Comparison of ENCODE assay signal across 9 cellular contexts in the genomic region with DNA sequence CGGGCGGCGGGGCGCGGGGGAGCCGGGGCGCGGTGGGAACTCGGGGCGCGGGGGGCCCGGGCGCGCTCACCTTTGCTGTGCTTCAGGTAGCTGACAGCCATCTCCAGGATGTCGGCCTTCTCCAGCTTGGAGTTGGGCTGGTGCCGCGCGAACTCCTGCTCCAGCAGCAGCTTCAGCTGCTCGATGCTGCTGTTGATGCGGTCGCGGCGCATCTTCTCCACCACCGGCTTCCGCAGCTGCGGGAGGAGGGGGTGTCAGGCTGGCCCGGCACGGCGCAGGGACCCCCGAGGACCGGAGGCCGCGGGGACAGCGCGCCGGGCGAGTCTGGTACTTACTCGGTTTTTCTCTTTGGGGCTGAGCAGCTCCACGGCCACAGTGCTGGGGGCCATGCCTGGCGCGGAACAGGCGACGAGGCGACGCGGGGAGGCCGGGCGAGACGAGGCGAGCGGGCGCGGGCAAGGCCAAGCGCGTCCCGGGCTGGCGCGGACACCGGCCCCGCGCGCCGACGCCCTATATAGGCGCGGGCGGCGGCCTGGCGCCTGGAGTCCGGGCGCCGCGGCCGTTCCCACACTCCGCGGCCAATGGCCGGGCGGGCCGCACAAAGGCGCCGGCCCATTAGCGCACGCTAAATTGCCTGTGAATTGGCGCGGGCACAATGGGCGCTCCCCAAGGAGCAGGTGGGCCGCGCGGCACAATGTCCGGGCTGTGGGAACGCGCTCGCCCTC. TPM values are rescaled to one million over a fixed set of nuclear protein-coding genes. Genes with fewer than 3 reads are reported as not detected.
A peak's percentile ranks its signal among the peaks of the same experiment; 100 is the strongest.
DNase-seq lines count a peak whose midpoint lies in the region; ATAC-seq and TF ChIP-seq lines count a peak whose summit lies in the region.
"Had no signal": no experiment of that assay in that cellular context is flagged by ENCODE, and none has a peak within 500 bp of the region (broad histone marks: within the 10 kb centered on the region; RNA-seq: fewer than 3 reads in every experiment).

A gene with protein sequence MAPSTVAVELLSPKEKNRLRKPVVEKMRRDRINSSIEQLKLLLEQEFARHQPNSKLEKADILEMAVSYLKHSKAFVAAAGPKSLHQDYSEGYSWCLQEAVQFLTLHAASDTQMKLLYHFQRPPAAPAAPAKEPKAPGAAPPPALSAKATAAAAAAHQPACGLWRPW (minus strand): TSS at position 488 of the 725 bp plus-strand sequence. CDS start 99 bp downstream, at position 389.

- H3K4me3 ChIP-seq in skeletal muscle tissue (ENCODE audit: low read length in 3 of 3) = peak within 1 kb of the TSS; percentile 38 to 52 (median 51)
- H3K4me3 ChIP-seq: A549 had no signal

- no peak for TF ChIP-seq CTCF in activated B cell treated with CpG ODN at 0.5 μM for 24 hours (IDR thresholded peaks at IDR 0.05)

- peaks cover 25% of the 10 kb centered on the region for H3K4me1 Mint-ChIP-seq in activated B cell treated with CpG ODN at 0.5 μM for 24 hours

- CTCF ChIA-PET in activated B cell treated with CpG ODN at 0.5 μM for 24 hours (lab: Charles Lee) = interaction anchor here (1.4 to 1.7 kb wide), 2 partner anchors 18 to 56 kb away, joined by 8 to 9 read pairs; a partner anchor contains a TSS

- peaks cover 0 to 2% (median 0%) of the 10 kb centered on the region in 3 donors for H3K36me3 ChIP-seq in skeletal muscle tissue (ENCODE audit: control insufficient read depth in 3 of 3, insufficient read depth in 3 of 3, low read length in 3 of 3)

- intact Hi-C loops in activated B cell treated with CpG ODN at 0.5 μM for 24 hours (cut with micrococcal nuclease) = no loop called here
- intact Hi-C loops in head of caudate nucleus (cut with DNase I) = no loop called here

- H3K27me3 ChIP-seq in skeletal muscle tissue (ENCODE audit: control insufficient read depth in 3 of 3, insufficient read depth in 3 of 3, low read length in 3 of 3) = peaks cover 3 to 12% (median 8%) of the 10 kb centered on the region in 3 donors

- DNase-seq in NCI-H1092 treated with DMSO at 0.1 percent for 48 hours (lab: John Stamatoyannopoulos, UW) (peak; percentile 14), NCI-H1092 (lab: John Stamatoyannopoulos, UW) (no peak), activated B cell treated with CpG ODN at 0.5 μM for 24 hours (no peak), head of caudate nucleus (peak in 29 of 42 donors; percentile 32 to 83 (median 62))
- no peak for DNase-seq in activated CD4-positive, CD25-positive, alpha-beta regulatory T cell treated with anti-CD3 and anti-CD28 coated beads, Interleukin-2, amount 50 U/mL, for 72 hours

- no peaks in the 10 kb centered on the region for H3K9me3 Mint-ChIP-seq in activated B cell treated with CpG ODN at 0.5 μM for 24 hours

- no peaks in the 10 kb centered on the region for H3K9me3 ChIP-seq in skeletal muscle tissue (ENCODE audit: control insufficient read depth in 3 of 3, low read length in 3 of 3)
- H3K9me3 ChIP-seq: A549 had no signal

- peaks cover 62 to 73% (median 65%) of the 10 kb centered on the region in 3 donors for H3K4me1 ChIP-seq in skeletal muscle tissue (ENCODE audit: control insufficient read depth in 3 of 3, insufficient read depth in 3 of 3, low read length in 3 of 3)

- H3K27me3 Mint-ChIP-seq in activated B cell treated with CpG ODN at 0.5 μM for 24 hours = peaks cover 18% of the 10 kb centered on the region

- no peak for ATAC-seq in activated B cell treated with CpG ODN at 0.5 μM for 24 hours (ENCODE audit: low read depth)
- ATAC-seq in GM21360 (IDR thresholded peaks at IDR 0.05; ENCODE audit: unreplicated experiment) = no peak
- no peak for ATAC-seq in GM21529 (IDR thresholded peaks at IDR 0.05; ENCODE audit: unreplicated experiment)
- ATAC-seq: A549 had no signal

- POLR2A ChIA-PET in activated B cell treated with CpG ODN at 0.5 μM for 24 hours (lab: Charles Lee) = interaction anchor here (0.7 to 6.7 kb wide), 6 partner anchors 16 to 335 kb away, joined by 3 to 114 read pairs (median 5); a partner anchor contains a TSS

- peak within 1 kb of the TSS; percentile 45 to 72 (median 57) for H3K9ac ChIP-seq in skeletal muscle tissue (ENCODE audit: low read depth in 1 of 3, low read length in 3 of 3)

- H3K27ac Mint-ChIP-seq in activated B cell treated with CpG ODN at 0.5 μM for 24 hours = no peak within 1 kb of the TSS

- H3K4me3 Mint-ChIP-seq in activated B cell treated with CpG ODN at 0.5 μM for 24 hours = peak within 1 kb of the TSS; percentile 84

- H3K27ac ChIP-seq in skeletal muscle tissue (ENCODE audit: low read depth, low read length) = peak within 1 kb of the TSS; percentile 92

- H3K36me3 Mint-ChIP-seq in activated B cell treated with CpG ODN at 0.5 μM for 24 hours (ENCODE audit: low read depth) = peaks cover 5% of the 10 kb centered on the region

RNA-seq across cellular contexts. Expression of the gene that starts here (rescaled TPM):
- total RNA-seq in activated B cell treated with CpG ODN at 0.5 μM for 24 hours (not detected in 2 replicates), skeletal muscle tissue (1.6 TPM)

Comparison
In these comparisons a context has a peak if more than half of its experiments do, and no peak if none do; other contexts are left out.
1. DNase-seq: peak in NCI-H1092 treated with DMSO at 0.1 percent for 48 hours (single experiment) and head of caudate nucleus (29 of 42); none in NCI-H1092 (single experiment), activated B cell treated with CpG ODN at 0.5 μM for 24 hours (single experiment) and activated CD4-positive, CD25-positive, alpha-beta regulatory T cell treated with anti-CD3 and anti-CD28 coated beads, Interleukin-2, amount 50 U/mL, for 72 hours (single experiment).